Comparison of ENCODE assay signal across 19 cellular contexts in the genomic region with DNA sequence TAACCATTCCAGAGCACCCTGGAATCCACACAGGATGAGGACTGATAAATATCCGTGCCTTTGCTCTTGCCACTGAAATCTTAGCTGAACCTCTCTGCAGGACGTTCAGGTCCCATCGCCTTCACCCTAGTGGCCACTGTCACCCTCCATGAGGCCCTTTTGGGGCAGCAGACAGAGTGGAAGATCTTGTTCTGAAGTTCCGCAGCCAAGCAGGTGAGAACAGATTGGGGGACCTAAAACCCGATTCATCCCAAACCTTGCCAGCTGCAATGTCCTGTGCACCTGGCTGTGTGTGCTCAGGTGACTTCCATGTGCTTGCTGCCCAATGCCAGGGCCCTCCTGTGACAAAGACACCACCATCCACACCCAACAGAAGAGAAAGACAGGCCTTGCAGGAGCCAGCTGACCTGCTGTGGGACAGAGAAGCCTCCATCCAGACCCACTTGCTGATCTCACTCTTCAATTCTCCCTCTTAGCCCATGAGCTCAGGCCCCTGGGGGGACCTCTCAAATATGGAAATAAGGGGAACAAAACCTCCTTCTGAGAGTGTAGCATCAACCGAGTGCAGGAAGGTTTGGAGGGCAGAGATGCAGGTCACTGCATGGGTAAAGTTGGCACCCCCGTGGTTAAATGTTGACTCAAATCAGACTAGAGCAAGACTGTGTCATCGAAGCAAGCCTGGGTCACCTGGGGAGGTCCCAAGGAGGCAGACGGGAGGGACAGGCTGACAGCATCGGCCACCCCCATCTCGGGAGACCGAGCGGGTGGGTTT.
DNase-seq lines count a peak whose midpoint lies in the region; ATAC-seq, FAIRE-seq and TF ChIP-seq lines count a peak whose summit lies in the region.
"Had no signal": no experiment of that assay in that cellular context is flagged by ENCODE, and none has a peak within 500 bp of the region (broad histone marks: within the 10 kb centered on the region; RNA-seq: fewer than 3 reads in every experiment).

No MANE protein-coding gene starts in this region.

- no peak overlapping the region for H3K9ac ChIP-seq in HepG2 (ENCODE audit: insufficient read depth, low read depth, low read length)
- H3K9ac ChIP-seq: KMS-11 had no signal

- H3K9me3 ChIP-seq in HepG2 (ENCODE audit: low read length) (no peaks in the 10 kb centered on the region), right lobe of liver (no peaks in the 10 kb centered on the region)

- peak overlapping the region; percentile 49 for H3K4me2 ChIP-seq in HepG2 (ENCODE audit: low read depth, low read length)
- H3K4me2 ChIP-seq: KMS-11 had no signal

- no peaks in the 10 kb centered on the region for H4K20me1 ChIP-seq in HepG2 (ENCODE audit: insufficient read depth, low read length)

- H3K4me1 ChIP-seq in HepG2 (ENCODE audit: insufficient read depth, low read length) (peaks cover 12% of the 10 kb centered on the region), right lobe of liver (no peaks in the 10 kb centered on the region)

- no peak for DNase-seq in HepG2 (ENCODE audit: low spot score)
- DNase-seq in right lobe of liver = no peak
- DNase-seq in coronary artery (ENCODE audit: low spot score) = peak; percentile 35
- no peak for DNase-seq in neural crest cell (ENCODE audit: low read depth, low spot score)
- no peak for DNase-seq in NCI-H510A (lab: John Stamatoyannopoulos, UW)
- no peak for DNase-seq in MCF 10A (ENCODE audit: unreplicated experiment)
- no peak for DNase-seq in substantia nigra (lab: John Stamatoyannopoulos, UW)
- DNase-seq: DMS79, NCI-H1417, NCI-H187, NCI-H2107, NCI-H524, PC-3, SIG-M5 had no signal

- intact Hi-C loops in HepG2 (cut with micrococcal nuclease; ENCODE audit: unreplicated experiment) (no loop called here), right lobe of liver (cut with DNase I) (no loop called here), MCF 10A (cut with micrococcal nuclease) (no loop called here)

- H3K36me3 ChIP-seq in HepG2 (replicated peaks in 1 of 2; ENCODE audit: control insufficient read depth in 1 of 2, insufficient read depth in 2 of 2, low read length in 2 of 2) (no peaks in the 10 kb centered on the region), right lobe of liver (no peaks in the 10 kb centered on the region)

- no peaks in the 10 kb centered on the region for H3K79me2 ChIP-seq in HepG2 (ENCODE audit: insufficient read depth, low read length)

- H3K27ac ChIP-seq in HepG2 (ENCODE audit: extremely low read length, insufficient read depth, low read length) (no peak overlapping the region), right lobe of liver (no peak overlapping the region), coronary artery (no peak overlapping the region), substantia nigra (ENCODE audit: low read depth, low read length, poor library complexity, severe bottlenecking) (no peak overlapping the region)
- H3K27ac ChIP-seq: C4-2B, KMS-11, RWPE1 had no signal

- POLR2A ChIA-PET in HepG2 (lab: Yijun Ruan, JAX) (no interaction called here), MCF 10A (lab: Yijun Ruan, JAX) (no interaction called here)

- in situ Hi-C loops in HepG2 (cut with HindIII; ENCODE audit: extremely low pct_ligation_motif_present, low pct_unique_long_range_greater_than_20kb) = no loop called here

- BruUV-seq in HepG2 (replicated peaks; lab: Mats Ljungman, UMichigan) = no TSS peak
- BruUV-seq in MCF 10A (replicated peaks; lab: Mats Ljungman, UMichigan) = no TSS peak

- H3K9me3 Mint-ChIP-seq in neural crest cell (no peaks in the 10 kb centered on the region), MCF 10A (ENCODE audit: unreplicated experiment) (no peaks in the 10 kb centered on the region)

- no peaks in the 10 kb centered on the region for H3K27me3 Mint-ChIP-seq in neural crest cell (ENCODE audit: low read depth)
- H3K27me3 Mint-ChIP-seq in MCF 10A (ENCODE audit: insufficient read depth, unreplicated experiment) = no peaks in the 10 kb centered on the region

- whole genome bisulfite sequencing in HepG2 (ENCODE audit: low lambda C conversion rate) = 29% methylated on average over 5 of the region's 13 CpGs
- 60% methylated on average over 5 of the region's 13 CpGs for WGBS in right lobe of liver (ENCODE audit: insufficient coverage, low coverage, low lambda C conversion rate, missing lambda C conversion rate)

- no peak for TF ChIP-seq POLR2A in HepG2 (IDR thresholded peaks at IDR 0.05; ENCODE audit: insufficient read depth in 1 of 2, low read depth in 2 of 2, low read length in 2 of 2)
- no peak for TF ChIP-seq POLR2A in right lobe of liver (IDR thresholded peaks at IDR 0.05)

- no peak for FAIRE-seq in HepG2 (lab: Jason Lieb, UNC)
- FAIRE-seq: GM12892, H54 had no signal

- no peak overlapping the region for H2AFZ ChIP-seq in HepG2 (ENCODE audit: low read length)

- TF ChIP-seq CTCF in HepG2 (CRISPR knock-in tag; IDR thresholded peaks at IDR 0.05) = no peak
- no peak for TF ChIP-seq CTCF in right lobe of liver (IDR thresholded peaks at IDR 0.05)
- no peak for TF ChIP-seq CTCF in coronary artery (IDR thresholded peaks at IDR 0.05)
- TF ChIP-seq CTCF in neural crest cell (conservative IDR thresholded peaks at IDR 0.05) = no peak
- TF ChIP-seq CTCF in MCF 10A (IDR thresholded peaks at IDR 0.05; ENCODE audit: unreplicated experiment) = no peak

- peak overlapping the region in 1 of 3 experiments; percentile 14; a peak in 1 of 6 replicates for H3K4me3 ChIP-seq in HepG2 (replicated peaks in 1 of 3; ENCODE audit: insufficient read depth in 1 of 3, low read depth in 2 of 3, low read length in 3 of 3)
- H3K4me3 ChIP-seq in right lobe of liver = no peak overlapping the region
- no peak overlapping the region for H3K4me3 ChIP-seq in coronary artery

- no peaks in the 10 kb centered on the region for H3K36me3 Mint-ChIP-seq in neural crest cell (ENCODE audit: low read depth)
- H3K36me3 Mint-ChIP-seq in MCF 10A (ENCODE audit: insufficient read depth, unreplicated experiment) = no peaks in the 10 kb centered on the region

- CTCF ChIA-PET in HepG2 (lab: Yijun Ruan, JAX; ENCODE audit: low intra/inter-chr PET ratio, low total read pairs) (no interaction called here), MCF 10A (lab: Yijun Ruan, JAX) (interaction anchor here (0.8 kb wide), 1 partner anchor 17 kb away, joined by 4 read pairs; no protein-coding TSS in a partner anchor)

- peaks cover 11% of the 10 kb centered on the region for H3K4me1 Mint-ChIP-seq in neural crest cell
- H3K4me1 Mint-ChIP-seq in MCF 10A (ENCODE audit: insufficient read depth, unreplicated experiment) = peaks cover 23% of the 10 kb centered on the region

- no peak for TF ChIP-seq RAD21 in HepG2 (CRISPR knock-in tag; IDR thresholded peaks at IDR 0.05)

- H3K27ac Mint-ChIP-seq in neural crest cell (ENCODE audit: unreplicated experiment) = peak overlapping the region; percentile 35
- no peak overlapping the region for H3K27ac Mint-ChIP-seq in MCF 10A (ENCODE audit: low read depth, unreplicated experiment)

- H3K4me3 Mint-ChIP-seq in neural crest cell (no peak overlapping the region), MCF 10A (ENCODE audit: unreplicated experiment) (no peak overlapping the region)

- ATAC-seq in HepG2 = no peak
- no peak for ATAC-seq in right lobe of liver
- ATAC-seq: PC-3 had no signal

- no peak for TF ChIP-seq EP300 in HepG2 (IDR thresholded peaks at IDR 0.05; ENCODE audit: low read depth in 2 of 2, low read length in 2 of 2)
- TF ChIP-seq EP300 in HepG2 (CRISPR knock-in tag; IDR thresholded peaks at IDR 0.05; ENCODE audit: borderline replicate concordance) = no peak

- H3K27me3 ChIP-seq in HepG2 (ENCODE audit: control insufficient read depth in 1 of 2, insufficient read depth in 2 of 2, low read length in 2 of 2) = peaks cover 23 to 82% of the 10 kb centered on the region in 2 experiments
- no peaks in the 10 kb centered on the region for H3K27me3 ChIP-seq in right lobe of liver

TF ChIP-seq in HepG2, 621 proteins besides CTCF, POLR2A, EP300 and RAD21:
- no peak for TF ChIP-seq BORCS8-MEF2B (CRISPR knock-in tag; IDR thresholded peaks at IDR 0.05)
